In genomic region chr11:11513438-11513837, GRCh38 we compare ENCODE assay signal across 25 cellular contexts.
DNase-seq lines count a peak whose midpoint lies in the region; ATAC-seq, FAIRE-seq and TF ChIP-seq lines count a peak whose summit lies in the region.
"Had no signal": no experiment of that assay in that cellular context is flagged by ENCODE, and none has a peak within 500 bp of the region (broad histone marks: within the 10 kb centered on the region; RNA-seq: fewer than 3 reads in every experiment).

No MANE protein-coding gene starts in this region.

- TF ChIP-seq POLR2A in transverse colon (IDR thresholded peaks at IDR 0.05) (no peak), GM12892 (IDR thresholded peaks at IDR 0.05; ENCODE audit: low read depth, low read length) (no peak)

- no peaks in the 10 kb centered on the region for H3K36me3 ChIP-seq in HEK293 (ENCODE audit: control insufficient read depth in 2 of 2, insufficient read depth in 1 of 2, low read length in 2 of 2)
- no peaks in the 10 kb centered on the region for H3K36me3 ChIP-seq in transverse colon
- H3K36me3 ChIP-seq: cardiac muscle cell, pancreas, thyroid gland had no signal

- H3K27me3 ChIP-seq in transverse colon: no peaks in the 10 kb centered on the region
- H3K27me3 ChIP-seq: cardiac muscle cell, pancreas, thyroid gland had no signal

- intact Hi-C loops in left colon (cut with DNase I, micrococcal nuclease): no loop called here
- intact Hi-C loops in transverse colon (cut with DNase I; ENCODE audit: low total_unique reads): no loop called here

- CTCF ChIA-PET in HEK293 (lab: Yijun Ruan, JAX): interaction anchor here (0.6 kb wide), 2 partner anchors 504 to 1043 kb away, joined by 3 read pairs; no protein-coding TSS in a partner anchor

- POLR2A ChIA-PET in HEK293 (lab: Yijun Ruan, JAX): no interaction called here

- in situ Hi-C loops in transverse colon (cut with MboI; ENCODE audit: low pct_ligation_motif_present in 1 of 4, low pct_unique_long_range_greater_than_20kb in 1 of 4, low sequenced_read_pairs in 3 of 4): no loop called here

- H3K27ac ChIP-seq in HEK293 (ENCODE audit: extremely low read depth, low read depth, low read length) (no peak overlapping the region), transverse colon (peak overlapping the region in 3 of 4 donors; percentile 33 to 51 (median 45))
- H3K27ac ChIP-seq: cardiac muscle cell, pancreas, thyroid gland had no signal

- no peak for TF ChIP-seq CTCF in HEK293 (tag by site-specific recombination; IDR thresholded peaks at IDR 0.05)
- no peak for TF ChIP-seq CTCF in transverse colon (IDR thresholded peaks at IDR 0.05)

- DNase-seq in astrocyte of the hippocampus (ENCODE audit: low read depth, low spot score) (peak; percentile 41), left colon (no peak), transverse colon (no peak), GM12892 (ENCODE audit: insufficient read length) (no peak)
- DNase-seq: activated CD8-positive, alpha-beta memory T cell treated with anti-CD3 and anti-CD28 coated beads for 24 hours; activated T-cell treated with anti-CD3 and anti-CD28 coated beads, Interleukin-2, amount 50 U/mL, for 24 hours; amygdala; CD8-positive, alpha-beta memory T cell; GDM1; GOT3; hippocampal formation; immature natural killer cell; KG1; NCI-H1694; NCI-H526; pancreas; right cardiac atrium; stimulated activated CD4-positive, alpha-beta T cell treated with anti-CD3 and anti-CD28 coated beads, Interleukin-15, amount 100 ng/mL, for 24 hours; thyroid gland had no signal

- peak; percentile 88 for ATAC-seq in left colon
- ATAC-seq in GM21528 (IDR thresholded peaks at IDR 0.05; ENCODE audit: low FRiP score, unreplicated experiment): no peak
- ATAC-seq in GM19452 (IDR thresholded peaks at IDR 0.05; ENCODE audit: unreplicated experiment): no peak
- ATAC-seq: pancreas, right cardiac atrium had no signal

- H3K4me1 ChIP-seq in HEK293 (ENCODE audit: control insufficient read depth, insufficient read depth, low read length) (peaks cover 3% of the 10 kb centered on the region; the same call in 1 of the 2 replicates), transverse colon (peaks cover 8 to 25% (median 21%) of the 10 kb centered on the region in 4 donors)
- H3K4me1 ChIP-seq: pancreas had no signal

- H3K9me3 ChIP-seq in HEK293 (ENCODE audit: control insufficient read depth, insufficient read depth, low read depth, low read length) (no peaks in the 10 kb centered on the region), transverse colon (no peaks in the 10 kb centered on the region)
- H3K9me3 ChIP-seq: pancreas, thyroid gland had no signal

- no peak for TF ChIP-seq EP300 in transverse colon (IDR thresholded peaks at IDR 0.05; ENCODE audit: low read depth)

- no peak overlapping the region for H3K4me3 ChIP-seq in HEK293 (ENCODE audit: low read depth, low read length)
- H3K4me3 ChIP-seq in transverse colon: no peak overlapping the region
- H3K4me3 ChIP-seq: cardiac muscle cell, pancreas, thyroid gland had no signal

- no peak for FAIRE-seq in GM12892 (lab: Jason Lieb, UNC)
- FAIRE-seq: pancreas, RCC 7860, TTC549 had no signal

- 30 to 42% methylated on average over 2 to 3 of the region's 3 CpGs for WGBS in transverse colon (ENCODE audit: low coverage in 1 of 2), 2 donors

TF ChIP-seq in HEK293, 187 proteins besides CTCF, POLR2A, EP300 and RAD21:
- TF ChIP-seq ZNF561 (tag by site-specific recombination; IDR thresholded peaks at IDR 0.05; ENCODE audit: borderline replicate concordance): peak; percentile 47; the same call in 1 of the 2 replicates
- peak; percentile 42; the same call in 1 of the 2 replicates for TF ChIP-seq OSR2 (tag by site-specific recombination; IDR thresholded peaks at IDR 0.05)
- peak; percentile 75 for TF ChIP-seq PRDM4 (tag by site-specific recombination; IDR thresholded peaks at IDR 0.05)
- 0 out of 2 replicates have a peak, but pooled peaks have one; percentile 38 for TF ChIP-seq ZFHX2 (tag by site-specific recombination; conservative IDR thresholded peaks at IDR 0.05)
- no peak for TF ChIP-seq ZBTB7A (tag by site-specific recombination; IDR thresholded peaks at IDR 0.05; ENCODE audit: low read depth)
- TF ChIP-seq EGR2 (tag by site-specific recombination; IDR thresholded peaks at IDR 0.05; ENCODE audit: low read depth): peak; percentile 15; the same call in 1 of the 2 replicates
- peak; percentile 49; the same call in 1 of the 2 replicates for TF ChIP-seq ZNF843 (tag by site-specific recombination; IDR thresholded peaks at IDR 0.05)
- no peak for TF ChIP-seq ZNF132 (tag by site-specific recombination; IDR thresholded peaks at IDR 0.05; ENCODE audit: borderline replicate concordance)
- peak; percentile 94 for TF ChIP-seq FEZF1 (tag by site-specific recombination; IDR thresholded peaks at IDR 0.05)
- TF ChIP-seq PRDM6 (tag by site-specific recombination; IDR thresholded peaks at IDR 0.05): peak; percentile 94
